In the genomic region with DNA sequence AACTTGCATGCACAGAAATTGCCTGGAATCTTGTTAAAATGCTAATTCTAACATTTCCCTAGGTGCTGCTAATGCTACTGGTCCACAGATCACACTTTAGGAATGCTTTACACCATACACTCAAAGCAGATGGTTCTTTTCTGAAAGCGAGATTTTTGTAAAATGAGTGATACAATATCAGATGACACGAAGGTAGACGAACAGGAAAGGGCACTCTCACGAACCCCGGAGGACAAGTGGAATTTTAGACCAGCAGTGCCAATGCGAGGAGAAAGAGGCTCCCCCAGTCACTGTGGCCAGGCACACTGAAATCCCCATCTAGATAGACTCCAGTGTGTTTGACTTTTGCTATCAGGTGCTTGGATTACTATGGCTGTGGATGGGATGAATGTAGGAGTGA, we compare ENCODE assay signal across 22 cellular contexts.
"Had no signal": no experiment of that assay in that cellular context is flagged by ENCODE, and none has a peak within 500 bp of the region (broad histone marks: within the 10 kb centered on the region; RNA-seq: fewer than 3 reads in every experiment).

No MANE protein-coding gene starts in this region.

- H3K4me3 ChIP-seq: hepatocyte, lung, pancreas, right lobe of liver, suprapubic skin, transverse colon, vagina had no signal

- H3K27ac Mint-ChIP-seq: effector memory CD8-positive, alpha-beta T cell; memory B cell; natural killer cell; stimulated activated naive B cell treated with anti-CD40 and anti-IgM and Interleukin-4, amounts not matched to agents 10 μg/mL and 1 μg/mL and 100 μg/mL, for 72 hours; stimulated activated naive CD8-positive, alpha-beta T cell treated with anti-CD3 and anti-CD28 coated beads, Interleukin-15, Interleukin-2, amounts not matched to agents 100 ng/mL and 50 ng/mL, for 24 hours had no signal

- H3K27me3 Mint-ChIP-seq: effector memory CD8-positive, alpha-beta T cell; memory B cell; stimulated activated naive B cell treated with anti-CD40 and anti-IgM and Interleukin-4, amounts not matched to agents 10 μg/mL and 1 μg/mL and 100 μg/mL, for 72 hours; stimulated activated naive CD8-positive, alpha-beta T cell treated with anti-CD3 and anti-CD28 coated beads, Interleukin-15, Interleukin-2, amounts not matched to agents 100 ng/mL and 50 ng/mL, for 24 hours had no signal

- H3K27me3 ChIP-seq: hepatocyte, pancreas, right lobe of liver, suprapubic skin, transverse colon, vagina had no signal

- H3K4me1 Mint-ChIP-seq: memory B cell, natural killer cell had no signal

- DNase-seq: cortex of kidney; effector memory CD8-positive, alpha-beta T cell; head of caudate nucleus; kidney; natural killer cell; pancreas; retina; right lobe of liver; small intestine; stimulated activated CD4-positive, alpha-beta T cell treated with anti-CD3 and anti-CD28 coated beads, Interleukin-15, amount 100 ng/mL, for 24 hours; stimulated activated CD4-positive, alpha-beta T cell treated with anti-CD3 and anti-CD28 coated beads, Interleukin-2, amount 100 ng/mL, for 48 hours; stimulated activated naive B cell treated with anti-CD40 and anti-IgM and Interleukin-4, amounts not matched to agents 10 μg/mL and 1 μg/mL and 100 μg/mL, for 72 hours; transverse colon had no signal

- H3K36me3 Mint-ChIP-seq: natural killer cell had no signal

- ATAC-seq: effector memory CD8-positive, alpha-beta T cell; left lobe of liver; natural killer cell; pancreas; right lobe of liver; stimulated activated naive B cell treated with anti-CD40 and anti-IgM and Interleukin-4, amounts not matched to agents 10 μg/mL and 1 μg/mL and 100 μg/mL, for 72 hours had no signal

- H3K36me3 ChIP-seq: transverse colon had no signal

- H2AFZ ChIP-seq: hepatocyte had no signal

- FAIRE-seq: endometrium, frontal cortex, kidney, pancreas, small intestine had no signal

- H3K4me1 ChIP-seq: pancreas, right lobe of liver, transverse colon had no signal

- H3K4me2 ChIP-seq: hepatocyte had no signal

- H3K27ac ChIP-seq: hepatocyte, pancreas, right lobe of liver, suprapubic skin, transverse colon, vagina had no signal

- H3K9me3 ChIP-seq: pancreas, right lobe of liver, suprapubic skin, transverse colon, vagina had no signal

- H3K4me3 Mint-ChIP-seq: effector memory CD8-positive, alpha-beta T cell; memory B cell; natural killer cell; stimulated activated naive B cell treated with anti-CD40 and anti-IgM and Interleukin-4, amounts not matched to agents 10 μg/mL and 1 μg/mL and 100 μg/mL, for 72 hours; stimulated activated naive CD8-positive, alpha-beta T cell treated with anti-CD3 and anti-CD28 coated beads, Interleukin-15, Interleukin-2, amounts not matched to agents 100 ng/mL and 50 ng/mL, for 24 hours had no signal

- H3K79me2 ChIP-seq: hepatocyte had no signal

- H3K9me3 Mint-ChIP-seq: effector memory CD8-positive, alpha-beta T cell; memory B cell; natural killer cell; stimulated activated naive B cell treated with anti-CD40 and anti-IgM and Interleukin-4, amounts not matched to agents 10 μg/mL and 1 μg/mL and 100 μg/mL, for 72 hours; stimulated activated naive CD8-positive, alpha-beta T cell treated with anti-CD3 and anti-CD28 coated beads, Interleukin-15, Interleukin-2, amounts not matched to agents 100 ng/mL and 50 ng/mL, for 24 hours had no signal
